8 cellular contexts compared by ENCODE assay signal in genomic region chr19:43526884-43527859, GRCh38. TPM values are rescaled to one million over a fixed set of nuclear protein-coding genes. Genes with fewer than 3 reads are reported as not detected.
DNase-seq lines count a peak whose midpoint lies in the region; ATAC-seq and TF ChIP-seq lines count a peak whose summit lies in the region.

Gene ETHE1 (minus strand): TSS chr19:43527201. CDS start chr19:43527177, 24 bp downstream.

- H3K9me3 Mint-ChIP-seq in activated CD4-positive, alpha-beta T cell treated with anti-CD3 and anti-CD28 coated beads, Interleukin-2, amount 10 ng/mL, durations not matched to agents 24 days and 14 days: no peaks in the 10 kb centered on the region
- H3K9me3 Mint-ChIP-seq in dendritic cell treated with granulocyte-macrophage colony-stimulating factor and Interleukin-4, amounts not matched to agents 40 ng/mL and 50 ng/mL, for 4 days: no peaks in the 10 kb centered on the region

- no peaks in the 10 kb centered on the region for H3K27me3 Mint-ChIP-seq in activated CD4-positive, alpha-beta T cell treated with anti-CD3 and anti-CD28 coated beads, Interleukin-2, amount 10 ng/mL, durations not matched to agents 24 days and 14 days
- no peaks in the 10 kb centered on the region for H3K27me3 Mint-ChIP-seq in dendritic cell treated with granulocyte-macrophage colony-stimulating factor and Interleukin-4, amounts not matched to agents 40 ng/mL and 50 ng/mL, for 4 days

- TF ChIP-seq POLR2A in GM18505 (IDR thresholded peaks at IDR 0.05; ENCODE audit: borderline replicate concordance, extremely low read depth, insufficient read depth, insufficient read length): peak; percentile 88

- ATAC-seq in GM18505 (IDR thresholded peaks at IDR 0.05; ENCODE audit: unreplicated experiment) (peak; percentile 71), HG02885 (IDR thresholded peaks at IDR 0.05; ENCODE audit: poor library complexity, unreplicated experiment) (peak; percentile 79), left lobe of liver (peak; percentile 91), HG02973 (IDR thresholded peaks at IDR 0.05; ENCODE audit: unreplicated experiment) (no peak)

- H3K27ac Mint-ChIP-seq in activated CD4-positive, alpha-beta T cell treated with anti-CD3 and anti-CD28 coated beads, Interleukin-2, amount 10 ng/mL, durations not matched to agents 24 days and 14 days: peak within 1 kb of the TSS; percentile 97
- H3K27ac Mint-ChIP-seq in dendritic cell treated with granulocyte-macrophage colony-stimulating factor and Interleukin-4, amounts not matched to agents 40 ng/mL and 50 ng/mL, for 4 days: peak within 1 kb of the TSS; percentile 91

- H3K36me3 Mint-ChIP-seq in activated CD4-positive, alpha-beta T cell treated with anti-CD3 and anti-CD28 coated beads, Interleukin-2, amount 10 ng/mL, durations not matched to agents 24 days and 14 days (ENCODE audit: low read depth): peaks cover 9% of the 10 kb centered on the region
- H3K36me3 Mint-ChIP-seq in dendritic cell treated with granulocyte-macrophage colony-stimulating factor and Interleukin-4, amounts not matched to agents 40 ng/mL and 50 ng/mL, for 4 days (ENCODE audit: low read depth): peaks cover 44% of the 10 kb centered on the region

- DNase-seq in NCI-H526 treated with DMSO at 0.1 percent for 48 hours (lab: John Stamatoyannopoulos, UW) (peak; percentile 54), left lobe of liver (ENCODE audit: low spot score) (peak; percentile 92)
- peak; percentile 96 for DNase-seq in activated CD4-positive, alpha-beta T cell treated with anti-CD3 and anti-CD28 coated beads, Interleukin-2, amount 10 ng/mL, durations not matched to agents 24 days and 14 days
- peak; percentile 48 for DNase-seq in stimulated activated CD4-positive, alpha-beta T cell treated with anti-CD3 and anti-CD28 coated beads, Interleukin-2, amount 100 ng/mL, for 4 hours (ENCODE audit: low read depth)

- peaks cover 26% of the 10 kb centered on the region for H3K4me1 Mint-ChIP-seq in activated CD4-positive, alpha-beta T cell treated with anti-CD3 and anti-CD28 coated beads, Interleukin-2, amount 10 ng/mL, durations not matched to agents 24 days and 14 days
- peaks cover 32% of the 10 kb centered on the region for H3K4me1 Mint-ChIP-seq in dendritic cell treated with granulocyte-macrophage colony-stimulating factor and Interleukin-4, amounts not matched to agents 40 ng/mL and 50 ng/mL, for 4 days (ENCODE audit: low read depth)

- H3K4me3 Mint-ChIP-seq in activated CD4-positive, alpha-beta T cell treated with anti-CD3 and anti-CD28 coated beads, Interleukin-2, amount 10 ng/mL, durations not matched to agents 24 days and 14 days: peak within 1 kb of the TSS; percentile 84
- peak within 1 kb of the TSS; percentile 96 for H3K4me3 Mint-ChIP-seq in dendritic cell treated with granulocyte-macrophage colony-stimulating factor and Interleukin-4, amounts not matched to agents 40 ng/mL and 50 ng/mL, for 4 days

- intact Hi-C loops in activated CD4-positive, alpha-beta T cell treated with anti-CD3 and anti-CD28 coated beads, Interleukin-2, amount 10 ng/mL, durations not matched to agents 24 days and 14 days (cut with micrococcal nuclease): loop anchor here (1.0 to 5.0 kb wide), 3 partner anchors 69 to 1880 kb away; partner anchors contain the start of genes IRGQ, KCNN4, POLR1G and PPP1R13L
- intact Hi-C loops in dendritic cell treated with granulocyte-macrophage colony-stimulating factor and Interleukin-4, amounts not matched to agents 40 ng/mL and 50 ng/mL, for 4 days (cut with micrococcal nuclease): loop anchor here (2.0 kb wide), 1 partner anchor 70 kb away; the partner anchor contains the start of genes IRGQ and ZNF576

RNA-seq across cellular contexts. Expression of gene ETHE1, which starts in this region (rescaled TPM):
- 59.3 and 59.7 TPM in 2 replicates for total RNA-seq in activated CD4-positive, alpha-beta T cell treated with anti-CD3 and anti-CD28 coated beads, Interleukin-2, amount 10 ng/mL, durations not matched to agents 24 days and 14 days
- total RNA-seq in left lobe of liver: 43.5 TPM
